Comparison of ENCODE assay signal across 1 cellular context in the genomic region with DNA sequence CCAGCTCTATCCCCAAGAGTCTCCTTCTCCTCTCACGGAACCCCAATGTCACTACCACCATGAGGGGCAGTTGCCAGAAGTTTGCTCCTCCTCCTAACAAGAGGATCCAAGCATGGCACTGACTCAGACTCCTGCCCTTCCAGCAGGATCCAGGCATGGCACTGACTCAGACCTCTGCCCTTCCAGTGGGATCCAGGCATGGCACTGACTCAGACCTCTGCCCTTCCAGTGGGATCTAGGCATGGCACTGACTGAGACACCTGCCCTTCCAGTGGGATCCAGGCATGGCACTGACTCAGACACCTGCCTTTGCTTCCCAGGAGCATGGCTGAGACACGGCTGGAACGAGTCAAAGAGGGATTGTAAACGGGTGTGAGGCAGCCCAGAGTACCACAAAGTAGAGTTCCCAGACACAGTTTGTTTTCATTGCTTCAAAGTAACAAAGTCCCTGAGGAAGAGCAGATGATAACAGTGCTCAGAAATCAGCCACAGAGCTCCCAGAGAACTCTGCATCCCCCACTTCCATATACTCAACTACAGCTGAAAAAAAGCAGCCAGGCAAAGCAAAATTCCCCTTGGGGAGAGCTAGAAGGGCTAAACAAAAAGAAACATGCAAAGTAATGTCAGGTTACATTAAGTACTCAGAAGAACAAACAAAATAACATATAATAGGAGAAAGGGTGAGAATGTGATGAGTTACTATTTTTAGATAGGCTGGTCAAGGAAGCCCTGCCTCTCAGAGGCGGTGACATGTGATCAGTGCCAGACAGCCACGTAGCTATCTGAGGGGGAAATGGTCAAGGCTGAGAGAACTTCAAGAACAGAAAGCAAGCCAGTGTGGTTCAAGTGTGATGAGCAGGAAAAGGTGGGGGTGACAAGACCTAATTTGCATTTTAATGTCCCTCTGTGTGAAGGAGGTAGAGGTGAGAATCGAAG.
TF ChIP-seq lines count a peak whose summit lies in the region.

No MANE protein-coding gene starts in this region.

TF ChIP-seq in HepG2, 621 proteins besides CTCF, POLR2A, EP300 and RAD21:
- peak; percentile 19; the same call in 1 of the 2 replicates for TF ChIP-seq SAP130 (CRISPR knock-in tag; IDR thresholded peaks at IDR 0.05; ENCODE audit: low read depth)
- peak; percentile 47 for TF ChIP-seq XRCC5 (optimal IDR thresholded peaks at IDR 0.05; ENCODE audit: low read length)
- TF ChIP-seq HNRNPLL (IDR thresholded peaks at IDR 0.05; ENCODE audit: low read depth, low read length, poor library complexity, severe bottlenecking): no peak
